Comparison of ENCODE assay signal across 15 cellular contexts in genomic region chr6:155352130-155352420, GRCh38. TPM values are rescaled to one million over a fixed set of nuclear protein-coding genes. Genes with fewer than 3 reads are reported as not detected.
DNase-seq lines count a peak whose midpoint lies in the region; ATAC-seq, FAIRE-seq and TF ChIP-seq lines count a peak whose summit lies in the region.
"Had no signal": no experiment of that assay in that cellular context is flagged by ENCODE, and none has a peak within 500 bp of the region (broad histone marks: within the 10 kb centered on the region; RNA-seq: fewer than 3 reads in every experiment).

No MANE protein-coding gene starts in this region.

- intact Hi-C loops in GM12878 (cut with micrococcal nuclease; ENCODE audit: unreplicated experiment): loop anchor here (5.0 kb wide), 1 partner anchor 1345 kb away; no protein-coding TSS in a partner anchor

- ATAC-seq in HG02642 (IDR thresholded peaks at IDR 0.05; ENCODE audit: poor library complexity, unreplicated experiment) (peak; percentile 1), GM12878 (no peak; the same call in 2 of the 3 replicates), HG03159 (IDR thresholded peaks at IDR 0.05; ENCODE audit: unreplicated experiment) (no peak), HG03378 (IDR thresholded peaks at IDR 0.05; ENCODE audit: unreplicated experiment) (no peak)
- no peak for ATAC-seq in stimulated activated memory B cell treated with anti-CD40 and anti-IgM and Interleukin-4, amounts not matched to agents 10 μg/mL and 1 μg/mL and 100 μg/mL, for 72 hours
- ATAC-seq: A549, HCT116 had no signal

- no peaks in the 10 kb centered on the region for H4K20me1 ChIP-seq in GM12878 (ENCODE audit: control insufficient read depth, insufficient read depth)

- H3K4me3 ChIP-seq in GM12878: no peak overlapping the region
- H3K4me3 ChIP-seq: A549, GM23248 had no signal

- CTCF ChIA-PET in GM12878 (lab: Yijun Ruan, JAX) (interaction anchor here (0.8 to 1.5 kb wide), 3 partner anchors 10 to 67 kb away, joined by 3 to 6 read pairs (median 3); no protein-coding TSS in a partner anchor), RWPE1 (lab: Yijun Ruan, JAX) (no interaction called here)

- DNase-seq in GM12878 (ENCODE audit: low read depth, low spot score) (no peak), RWPE1 (ENCODE audit: low spot score) (no peak)
- DNase-seq: Caco-2; CD8-positive, alpha-beta memory T cell; DND-41; GF-D8; GM23248; KBM-7 had no signal

- peak overlapping the region; percentile 50 for H3K9ac ChIP-seq in GM12878 (ENCODE audit: control insufficient read depth, insufficient read depth, low read length)

- RAD21 ChIA-PET in GM12878 (lab: Charles Lee; ENCODE audit: unreplicated experiment): interaction anchor here (0.8 to 1.5 kb wide), 6 partner anchors 16 to 66 kb away, joined by 3 to 10 read pairs (median 3); partner anchors contain the start of gene TFB1M

- H2AFZ ChIP-seq in GM12878 (ENCODE audit: control insufficient read depth, low read depth, low read length): no peak overlapping the region

- H3K4me1 Mint-ChIP-seq in stimulated activated memory B cell treated with anti-CD40 and anti-IgM and Interleukin-4, amounts not matched to agents 10 μg/mL and 1 μg/mL and 100 μg/mL, for 72 hours: peaks cover 18% of the 10 kb centered on the region
- H3K4me1 Mint-ChIP-seq: CD8-positive, alpha-beta memory T cell had no signal

- SMC1A ChIA-PET in GM12878 (lab: Charles Lee; ENCODE audit: uncharacterized antibody, unreplicated experiment): interaction anchor here (0.8 to 5.4 kb wide), 4 partner anchors 10 to 66 kb away, joined by 3 to 26 read pairs (median 14); no protein-coding TSS in a partner anchor

- H3K9me3 ChIP-seq in GM12878 (replicated peaks; ENCODE audit: control insufficient read depth, insufficient read depth, low read length): peaks cover 62% of the 10 kb centered on the region

- in situ Hi-C loops in GM12878 (cut with MboI): no loop called here

- H3K27me3 Mint-ChIP-seq in stimulated activated memory B cell treated with anti-CD40 and anti-IgM and Interleukin-4, amounts not matched to agents 10 μg/mL and 1 μg/mL and 100 μg/mL, for 72 hours: no peaks in the 10 kb centered on the region

- H3K9me3 Mint-ChIP-seq in stimulated activated memory B cell treated with anti-CD40 and anti-IgM and Interleukin-4, amounts not matched to agents 10 μg/mL and 1 μg/mL and 100 μg/mL, for 72 hours: peaks cover 21% of the 10 kb centered on the region

- peak overlapping the region; percentile 38 for H3K4me2 ChIP-seq in GM12878 (ENCODE audit: control insufficient read depth, insufficient read depth)
- H3K4me2 ChIP-seq: A549 had no signal

- TF ChIP-seq CTCF in GM12878 (IDR thresholded peaks at IDR 0.05 in 2 of 3, conservative IDR thresholded peaks at IDR 0.05 in 1 of 3; ENCODE audit: control insufficient read depth in 2 of 3, extremely low read depth in 1 of 3, insufficient read depth in 1 of 3, low read depth in 3 of 3, low read length in 3 of 3): no peak
- no peak for TF ChIP-seq CTCF in RWPE1 (conservative IDR thresholded peaks at IDR 0.05; ENCODE audit: low read depth)

- H3K27ac Mint-ChIP-seq in stimulated activated memory B cell treated with anti-CD40 and anti-IgM and Interleukin-4, amounts not matched to agents 10 μg/mL and 1 μg/mL and 100 μg/mL, for 72 hours: peak overlapping the region; percentile 78
- H3K27ac Mint-ChIP-seq: CD8-positive, alpha-beta memory T cell had no signal

- no peak for TF ChIP-seq EP300 in GM12878 (IDR thresholded peaks at IDR 0.05; ENCODE audit: borderline replicate concordance in 1 of 2, control insufficient read depth in 1 of 2, low read depth in 2 of 2, low read length in 2 of 2)

- H3K4me3 Mint-ChIP-seq in stimulated activated memory B cell treated with anti-CD40 and anti-IgM and Interleukin-4, amounts not matched to agents 10 μg/mL and 1 μg/mL and 100 μg/mL, for 72 hours: no peak overlapping the region
- H3K4me3 Mint-ChIP-seq: CD8-positive, alpha-beta memory T cell had no signal

- no peaks in the 10 kb centered on the region for H3K27me3 ChIP-seq in GM12878 (replicated peaks in 1 of 2; ENCODE audit: control insufficient read depth in 2 of 2, insufficient read depth in 2 of 2, low read length in 1 of 2)

- 1% methylated on average over 4 of the region's 4 CpGs for WGBS in GM12878 (ENCODE audit: insufficient coverage, insufficient replicate concordance, low lambda C conversion rate, missing lambda C conversion rate)

- FAIRE-seq in GM12878 (lab: Jason Lieb, UNC): no peak
- FAIRE-seq: A549, H54 had no signal

- H3K27ac ChIP-seq in GM12878 (ENCODE audit: control insufficient read depth, insufficient read depth) (peak overlapping the region; percentile 81), RWPE1 (no peak overlapping the region)
- H3K27ac ChIP-seq: A549 had no signal

- TF ChIP-seq RAD21 in GM12878 (IDR thresholded peaks at IDR 0.05; ENCODE audit: insufficient read depth, low read depth, low read length): no peak

- no peaks in the 10 kb centered on the region for H3K79me2 ChIP-seq in GM12878 (ENCODE audit: control insufficient read depth, insufficient read depth, low read length)

- no TSS peak for BruUV-seq in GM12878 (replicated peaks; lab: Mats Ljungman, UMichigan)

- POLR2A ChIA-PET in GM12878 (lab: Charles Lee): interaction anchor here (0.9 kb wide), 1 partner anchor 66 kb away, joined by 6 read pairs; no protein-coding TSS in a partner anchor
- POLR2A ChIA-PET in RWPE1 (lab: Yijun Ruan, JAX; ENCODE audit: low non-redundant PET): no interaction called here

- no peaks in the 10 kb centered on the region for H3K36me3 ChIP-seq in GM12878 (ENCODE audit: control insufficient read depth in 2 of 2, insufficient read depth in 2 of 2, low read length in 1 of 2)

- H3K36me3 Mint-ChIP-seq in stimulated activated memory B cell treated with anti-CD40 and anti-IgM and Interleukin-4, amounts not matched to agents 10 μg/mL and 1 μg/mL and 100 μg/mL, for 72 hours: peaks cover 19% of the 10 kb centered on the region

- no peak for TF ChIP-seq POLR2A in GM12878 (IDR thresholded peaks at IDR 0.05; ENCODE audit: low read depth, low read length)

- H3K4me1 ChIP-seq in GM12878 (ENCODE audit: control insufficient read depth, insufficient read depth, low read length): peaks cover 47% of the 10 kb centered on the region
- H3K4me1 ChIP-seq: A549, Caco-2 had no signal

TF ChIP-seq in GM12878, 131 proteins besides CTCF, POLR2A, EP300 and RAD21 (continues in another document):
- TF ChIP-seq CHD2 (IDR thresholded peaks at IDR 0.05; ENCODE audit: borderline replicate concordance, low read depth, low read length) (no peak), HDAC2 (IDR thresholded peaks at IDR 0.05) (no peak), SP1 (IDR thresholded peaks at IDR 0.05; ENCODE audit: low read depth, low read length) (no peak), HDAC6 (IDR thresholded peaks at IDR 0.05; ENCODE audit: unreplicated experiment) (no peak), KDM1A (IDR thresholded peaks at IDR 0.05; ENCODE audit: borderline replicate concordance) (no peak)
- TF ChIP-seq, protein P1, sequence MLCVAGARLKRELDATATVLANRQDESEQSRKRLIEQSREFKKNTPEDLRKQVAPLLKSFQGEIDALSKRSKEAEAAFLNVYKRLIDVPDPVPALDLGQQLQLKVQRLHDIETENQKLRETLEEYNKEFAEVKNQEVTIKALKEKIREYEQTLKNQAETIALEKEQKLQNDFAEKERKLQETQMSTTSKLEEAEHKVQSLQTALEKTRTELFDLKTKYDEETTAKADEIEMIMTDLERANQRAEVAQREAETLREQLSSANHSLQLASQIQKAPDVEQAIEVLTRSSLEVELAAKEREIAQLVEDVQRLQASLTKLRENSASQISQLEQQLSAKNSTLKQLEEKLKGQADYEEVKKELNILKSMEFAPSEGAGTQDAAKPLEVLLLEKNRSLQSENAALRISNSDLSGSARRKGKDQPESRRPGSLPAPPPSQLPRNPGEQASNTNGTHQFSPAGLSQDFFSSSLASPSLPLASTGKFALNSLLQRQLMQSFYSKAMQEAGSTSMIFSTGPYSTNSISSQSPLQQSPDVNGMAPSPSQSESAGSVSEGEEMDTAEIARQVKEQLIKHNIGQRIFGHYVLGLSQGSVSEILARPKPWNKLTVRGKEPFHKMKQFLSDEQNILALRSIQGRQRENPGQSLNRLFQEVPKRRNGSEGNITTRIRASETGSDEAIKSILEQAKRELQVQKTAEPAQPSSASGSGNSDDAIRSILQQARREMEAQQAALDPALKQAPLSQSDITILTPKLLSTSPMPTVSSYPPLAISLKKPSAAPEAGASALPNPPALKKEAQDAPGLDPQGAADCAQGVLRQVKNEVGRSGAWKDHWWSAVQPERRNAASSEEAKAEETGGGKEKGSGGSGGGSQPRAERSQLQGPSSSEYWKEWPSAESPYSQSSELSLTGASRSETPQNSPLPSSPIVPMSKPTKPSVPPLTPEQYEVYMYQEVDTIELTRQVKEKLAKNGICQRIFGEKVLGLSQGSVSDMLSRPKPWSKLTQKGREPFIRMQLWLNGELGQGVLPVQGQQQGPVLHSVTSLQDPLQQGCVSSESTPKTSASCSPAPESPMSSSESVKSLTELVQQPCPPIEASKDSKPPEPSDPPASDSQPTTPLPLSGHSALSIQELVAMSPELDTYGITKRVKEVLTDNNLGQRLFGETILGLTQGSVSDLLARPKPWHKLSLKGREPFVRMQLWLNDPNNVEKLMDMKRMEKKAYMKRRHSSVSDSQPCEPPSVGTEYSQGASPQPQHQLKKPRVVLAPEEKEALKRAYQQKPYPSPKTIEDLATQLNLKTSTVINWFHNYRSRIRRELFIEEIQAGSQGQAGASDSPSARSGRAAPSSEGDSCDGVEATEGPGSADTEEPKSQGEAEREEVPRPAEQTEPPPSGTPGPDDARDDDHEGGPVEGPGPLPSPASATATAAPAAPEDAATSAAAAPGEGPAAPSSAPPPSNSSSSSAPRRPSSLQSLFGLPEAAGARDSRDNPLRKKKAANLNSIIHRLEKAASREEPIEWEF (IDR thresholded peaks at IDR 0.05; ENCODE audit: insufficient replicate concordance, low read depth, low read length): no peak

RNA-seq across cellular contexts. Expression of gene TFB1M, which starts 37.8 kb away (rescaled TPM):
- 122 and 123 TPM in 2 replicates for total RNA-seq in GM12878 (2013; cell fraction: nucleolus; rRNA removed)
- 29.9 and 34.7 TPM in 2 replicates for total RNA-seq in GM12878 (2014; rRNA removed)
- total RNA-seq in GM12878 (2014; rRNA removed; fragmentation: Illumina TruSeq; extraction: Trizol): 37.4 and 37.7 TPM in 2 replicates
- 35.9 and 36.1 TPM in 2 replicates for total RNA-seq in GM12878 (2021)
- polyA plus RNA-seq in GM12878 (2011; ENCODE audit: low read depth): 19.2 TPM
- 55.6 and 59.6 TPM in 2 replicates for polyA plus RNA-seq in GM12878 (2011; rRNA removed)
- 35.8 and 36.2 TPM in 2 replicates for polyA plus RNA-seq in GM12878 (2011; cell fraction: cytosol; rRNA removed)
- polyA plus RNA-seq in GM12878 (2011; cell fraction: nucleus; rRNA removed): 52.0 and 66.4 TPM in 2 replicates
- 14.2 and 24.2 TPM in 2 replicates for polyA plus RNA-seq in GM12878 (2012)
- 32.2 and 37.7 TPM in 2 replicates for polyA plus RNA-seq in GM12878 (2014; fragmentation: Illumina TruSeq; extraction: Trizol)
- 100 to 1,000 TPM in 1 of 2 experiments, 10 to 100 TPM in 1; 95.8 to 117 TPM for polyA plus RNA-seq in GM12878 (2014; fragmentation: Nextera tagmentation; extraction: Ambion mirVana)
- 28.0 and 35.7 TPM in 2 replicates for polyA plus RNA-seq in GM12878 (2014; rRNA removed)
- 10 to 100 TPM; 45.2 to 53.2 TPM for polyA plus RNA-seq in GM12878 (2016; fragmentation: Nextera tagmentation; extraction: Ambion mirVana)
- 44.2 and 51.9 TPM in 2 replicates for polyA minus RNA-seq in GM12878 (2011; rRNA and poly(A)+ RNA removed)
- 12.8 and 14.3 TPM in 2 replicates for polyA minus RNA-seq in GM12878 (2011; cell fraction: cytosol; rRNA and poly(A)+ RNA removed)
- polyA minus RNA-seq in GM12878 (2011; cell fraction: nucleus; rRNA and poly(A)+ RNA removed): 64.9 and 86.9 TPM in 2 replicates
